Comparison of ENCODE assay signal across 1 cellular context in genomic region chr7:47328392-47329319, GRCh38.
TF ChIP-seq lines count a peak whose summit lies in the region.

No MANE protein-coding gene starts in this region.

TF ChIP-seq in GM23338, 12 proteins besides CTCF, POLR2A, EP300 and RAD21 (continued from another document):
- TF ChIP-seq ETS1 (IDR thresholded peaks at IDR 0.05), result no peak
- TF ChIP-seq REST (IDR thresholded peaks at IDR 0.05; ENCODE audit: unreplicated experiment), result no peak
- no peak for TF ChIP-seq POLR2AphosphoS5 (IDR thresholded peaks at IDR 0.05; ENCODE audit: low read depth)
- TF ChIP-seq CREB1 (CRISPR knock-in tag; IDR thresholded peaks at IDR 0.05; ENCODE audit: low read depth), result no peak
TF ChIP-seq in GM23338: peak in this region for 0.
